In genomic region chr11:7436657-7437056, GRCh38 we compare ENCODE assay signal across 1 cellular context.
TF ChIP-seq lines count a peak whose summit lies in the region.

No MANE protein-coding gene starts in this region.

TF ChIP-seq in GM23338, 12 proteins besides CTCF, POLR2A, EP300 and RAD21 (continued from another document):
- no peak for TF ChIP-seq REST (IDR thresholded peaks at IDR 0.05; ENCODE audit: unreplicated experiment)
- no peak for TF ChIP-seq NANOG (IDR thresholded peaks at IDR 0.05; ENCODE audit: borderline replicate concordance)
- TF ChIP-seq JUNB (IDR thresholded peaks at IDR 0.05; ENCODE audit: unreplicated experiment), result no peak
- no peak for TF ChIP-seq ZNF114 (CRISPR knock-in tag; IDR thresholded peaks at IDR 0.05)
- TF ChIP-seq EZH2phosphoT487 (IDR thresholded peaks at IDR 0.05; ENCODE audit: unreplicated experiment), result no peak
- TF ChIP-seq POLR2AphosphoS5 (IDR thresholded peaks at IDR 0.05; ENCODE audit: low read depth), result no peak
- no peak for TF ChIP-seq CREB1 (CRISPR knock-in tag; IDR thresholded peaks at IDR 0.05; ENCODE audit: low read depth)
- TF ChIP-seq EZH2 (IDR thresholded peaks at IDR 0.05; ENCODE audit: low read depth, unreplicated experiment), result no peak
- no peak for TF ChIP-seq ETS1 (IDR thresholded peaks at IDR 0.05)
- TF ChIP-seq STAT1 (IDR thresholded peaks at IDR 0.05; ENCODE audit: unreplicated experiment), result no peak
